ENCODE assay signal across 8 cellular contexts in genomic region chr11:13667245-13667644, GRCh38. TPM values are rescaled to one million over a fixed set of nuclear protein-coding genes. Genes with fewer than 3 reads are reported as not detected.
DNase-seq lines count a peak whose midpoint lies in the region; ATAC-seq and TF ChIP-seq lines count a peak whose summit lies in the region.

No MANE protein-coding gene starts in this region.

- H3K4me3 ChIP-seq in left ventricle myocardium inferior, result peak overlapping the region; percentile 85

- no peaks in the 10 kb centered on the region for H3K27me3 ChIP-seq in left ventricle myocardium inferior (ENCODE audit: low read depth)

- H3K36me3 ChIP-seq in left ventricle myocardium inferior, result no peaks in the 10 kb centered on the region

- H3K36me3 Mint-ChIP-seq in activated T-helper 2 cell treated with anti-CD3 and anti-CD28 coated beads, Interferon-gamma antibody, Interleukin-2, Interleukin-4, amounts not matched to agents 10 μg/mL and 5 μg/mL and 100 μg/mL, durations not matched to agents 14 hours and 24 hours and 36 hours (ENCODE audit: low read depth), result peaks cover 25% of the 10 kb centered on the region

- no peak for ATAC-seq in left cardiac atrium
- ATAC-seq in HG03097 (IDR thresholded peaks at IDR 0.05; ENCODE audit: low FRiP score, unreplicated experiment), result no peak
- no peak for ATAC-seq in GM19328 (IDR thresholded peaks at IDR 0.05; ENCODE audit: unreplicated experiment)

- H3K27me3 Mint-ChIP-seq in activated T-helper 2 cell treated with anti-CD3 and anti-CD28 coated beads, Interferon-gamma antibody, Interleukin-2, Interleukin-4, amounts not matched to agents 10 μg/mL and 5 μg/mL and 100 μg/mL, durations not matched to agents 14 hours and 24 hours and 36 hours (ENCODE audit: low read depth), result peaks cover 11% of the 10 kb centered on the region

- H3K27ac Mint-ChIP-seq in activated T-helper 2 cell treated with anti-CD3 and anti-CD28 coated beads, Interferon-gamma antibody, Interleukin-2, Interleukin-4, amounts not matched to agents 10 μg/mL and 5 μg/mL and 100 μg/mL, durations not matched to agents 14 hours and 24 hours and 36 hours, result peak overlapping the region; percentile 68

- TF ChIP-seq CTCF in left ventricle myocardium inferior (IDR thresholded peaks at IDR 0.05; ENCODE audit: borderline replicate concordance), result no peak

- no peaks in the 10 kb centered on the region for H3K9me3 Mint-ChIP-seq in activated T-helper 2 cell treated with anti-CD3 and anti-CD28 coated beads, Interferon-gamma antibody, Interleukin-2, Interleukin-4, amounts not matched to agents 10 μg/mL and 5 μg/mL and 100 μg/mL, durations not matched to agents 14 hours and 24 hours and 36 hours

- intact Hi-C loops in left ventricle myocardium inferior (cut with micrococcal nuclease) (no loop called here), left cardiac atrium (cut with DNase I) (no loop called here)
- intact Hi-C loops in activated T-helper 2 cell treated with anti-CD3 and anti-CD28 coated beads, Interferon-gamma antibody, Interleukin-2, Interleukin-4, amounts not matched to agents 10 μg/mL and 5 μg/mL and 100 μg/mL, durations not matched to agents 14 hours and 24 hours and 36 hours (cut with micrococcal nuclease), result loop anchor here (5.0 kb wide), 1 partner anchor 390 kb away; the partner anchor contains the start of gene BMAL1

- H3K4me1 Mint-ChIP-seq in activated T-helper 2 cell treated with anti-CD3 and anti-CD28 coated beads, Interferon-gamma antibody, Interleukin-2, Interleukin-4, amounts not matched to agents 10 μg/mL and 5 μg/mL and 100 μg/mL, durations not matched to agents 14 hours and 24 hours and 36 hours (ENCODE audit: low read depth), result peaks cover 32% of the 10 kb centered on the region

- peaks cover 40% of the 10 kb centered on the region for H3K4me1 ChIP-seq in left ventricle myocardium inferior

- H3K9me3 ChIP-seq in left ventricle myocardium inferior (replicated peaks), result no peaks in the 10 kb centered on the region

- H3K27ac ChIP-seq in left ventricle myocardium inferior (replicated peaks), result peak overlapping the region; percentile 90

- peak overlapping the region; percentile 81 for H3K4me3 Mint-ChIP-seq in activated T-helper 2 cell treated with anti-CD3 and anti-CD28 coated beads, Interferon-gamma antibody, Interleukin-2, Interleukin-4, amounts not matched to agents 10 μg/mL and 5 μg/mL and 100 μg/mL, durations not matched to agents 14 hours and 24 hours and 36 hours (ENCODE audit: low read depth)

- DNase-seq in left ventricle myocardium inferior (no peak), left cardiac atrium (no peak), left kidney (ENCODE audit: low read depth, low spot score) (peak; percentile 5), retina (no peak), NCI-H526 treated with DMSO at 0.1 percent for 48 hours (lab: John Stamatoyannopoulos, UW) (no peak)
- DNase-seq in activated T-helper 2 cell treated with anti-CD3 and anti-CD28 coated beads, Interferon-gamma antibody, Interleukin-2, Interleukin-4, amounts not matched to agents 10 μg/mL and 5 μg/mL and 100 μg/mL, durations not matched to agents 14 hours and 24 hours and 36 hours (ENCODE audit: low spot score), result no peak

RNA-seq across cellular contexts. Expression of gene FAR1, which starts 1.2 kb away (rescaled TPM):
- total RNA-seq in left ventricle myocardium inferior (35.1 TPM), left cardiac atrium (10 to 100 TPM; 38.9 to 39.5 TPM)
- total RNA-seq in activated T-helper 2 cell treated with anti-CD3 and anti-CD28 coated beads, Interferon-gamma antibody, Interleukin-2, Interleukin-4, amounts not matched to agents 10 μg/mL and 5 μg/mL and 100 μg/mL, durations not matched to agents 14 hours and 24 hours and 36 hours, result 57.6 and 59.7 TPM in 2 replicates
